8 cellular contexts compared by ENCODE assay signal in genomic region chr1:206738370-206739366, GRCh38. TPM values are rescaled to one million over a fixed set of nuclear protein-coding genes. Genes with fewer than 3 reads are reported as not detected.
DNase-seq lines count a peak whose midpoint lies in the region; ATAC-seq lines count a peak whose summit lies in the region.

No MANE protein-coding gene starts in this region.

- peak overlapping the region; percentile 17 for H3K4me3 Mint-ChIP-seq in activated CD8-positive, alpha-beta memory T cell treated with anti-CD3 and anti-CD28 coated beads, Interleukin-2, amount 10 ng/mL, durations not matched to agents 7 days and 5 days
- H3K4me3 Mint-ChIP-seq in immature natural killer cell: peak overlapping the region in 4 of 5 donors; percentile 30 to 54 (median 47)

- no peak for DNase-seq in activated CD8-positive, alpha-beta memory T cell treated with anti-CD3 and anti-CD28 coated beads, Interleukin-2, amount 10 ng/mL, durations not matched to agents 7 days and 5 days
- DNase-seq in activated CD8-positive, alpha-beta memory T cell treated with anti-CD3 and anti-CD28 coated beads, Interleukin-2, amount 50 U/mL, for 4 hours: no peak
- peak; percentile 49 for DNase-seq in SW480 (ENCODE audit: low spot score)
- DNase-seq in immature natural killer cell: no peak

- CTCF ChIA-PET in activated CD8-positive, alpha-beta memory T cell treated with anti-CD3 and anti-CD28 coated beads, Interleukin-2, amount 10 ng/mL, durations not matched to agents 7 days and 5 days (lab: Charles Lee): interaction anchor here (0.8 to 21.9 kb wide), 21 partner anchors 8 to 186 kb away, joined by 3 to 488 read pairs (median 7); partner anchors contain the start of gene IL19

- H3K27ac Mint-ChIP-seq in activated CD8-positive, alpha-beta memory T cell treated with anti-CD3 and anti-CD28 coated beads, Interleukin-2, amount 10 ng/mL, durations not matched to agents 7 days and 5 days: peak overlapping the region; percentile 84
- peak overlapping the region in 4 of 6 donors; percentile 49 to 81 (median 69) for H3K27ac Mint-ChIP-seq in immature natural killer cell

- ATAC-seq in activated CD8-positive, alpha-beta memory T cell treated with anti-CD3 and anti-CD28 coated beads, Interleukin-2, amount 10 ng/mL, durations not matched to agents 7 days and 5 days: no peak
- ATAC-seq in HG03060 (IDR thresholded peaks at IDR 0.05; ENCODE audit: low read depth, unreplicated experiment): peak; percentile 1
- ATAC-seq in HG02798 (IDR thresholded peaks at IDR 0.05; ENCODE audit: poor library complexity, unreplicated experiment): no peak
- no peak for ATAC-seq in HG02938 (IDR thresholded peaks at IDR 0.05; ENCODE audit: unreplicated experiment)
- no peak for ATAC-seq in GM19452 (IDR thresholded peaks at IDR 0.05; ENCODE audit: unreplicated experiment)

- peaks cover 8% of the 10 kb centered on the region for H3K27me3 Mint-ChIP-seq in activated CD8-positive, alpha-beta memory T cell treated with anti-CD3 and anti-CD28 coated beads, Interleukin-2, amount 10 ng/mL, durations not matched to agents 7 days and 5 days
- peaks cover 5 to 9% (median 8%) of the 10 kb centered on the region in 3 donors for H3K27me3 Mint-ChIP-seq in immature natural killer cell (ENCODE audit: low read depth in 3 of 3)

- peaks cover 6% of the 10 kb centered on the region for H3K36me3 Mint-ChIP-seq in activated CD8-positive, alpha-beta memory T cell treated with anti-CD3 and anti-CD28 coated beads, Interleukin-2, amount 10 ng/mL, durations not matched to agents 7 days and 5 days
- peaks cover 0 to 17% (median 4%) of the 10 kb centered on the region in 3 donors for H3K36me3 Mint-ChIP-seq in immature natural killer cell

- H3K9me3 Mint-ChIP-seq in activated CD8-positive, alpha-beta memory T cell treated with anti-CD3 and anti-CD28 coated beads, Interleukin-2, amount 10 ng/mL, durations not matched to agents 7 days and 5 days (ENCODE audit: low read depth): no peaks in the 10 kb centered on the region
- H3K9me3 Mint-ChIP-seq in immature natural killer cell: no peaks in the 10 kb centered on the region

- peaks cover 95% of the 10 kb centered on the region for H3K4me1 Mint-ChIP-seq in activated CD8-positive, alpha-beta memory T cell treated with anti-CD3 and anti-CD28 coated beads, Interleukin-2, amount 10 ng/mL, durations not matched to agents 7 days and 5 days
- H3K4me1 Mint-ChIP-seq in immature natural killer cell: peaks cover 60 to 70% of the 10 kb centered on the region in 2 donors

RNA-seq across cellular contexts. Expression of gene IL19, which starts 31.9 kb away (rescaled TPM):
- not detected for total RNA-seq in activated CD8-positive, alpha-beta memory T cell treated with anti-CD3 and anti-CD28 coated beads, Interleukin-2, amount 10 ng/mL, durations not matched to agents 7 days and 5 days
- not detected for polyA plus RNA-seq in immature natural killer cell

RNA-seq across cellular contexts. Expression of gene IL10, which starts 33.6 kb away (rescaled TPM):
- total RNA-seq in activated CD8-positive, alpha-beta memory T cell treated with anti-CD3 and anti-CD28 coated beads, Interleukin-2, amount 10 ng/mL, durations not matched to agents 7 days and 5 days: not detected
- polyA plus RNA-seq in immature natural killer cell: under 1 TPM in 1 of 3 donors, not detected in 2; 0.43 TPM

RNA-seq across cellular contexts. Expression of gene MAPKAPK2, which starts 54.0 kb away (rescaled TPM):
- total RNA-seq in activated CD8-positive, alpha-beta memory T cell treated with anti-CD3 and anti-CD28 coated beads, Interleukin-2, amount 10 ng/mL, durations not matched to agents 7 days and 5 days: 10 to 100 TPM; 85.7 to 93.8 TPM
- polyA plus RNA-seq in immature natural killer cell: 1 to 10 TPM; 3.5 to 7.2 (median 4.1) TPM
